12 cellular contexts compared by ENCODE assay signal in the genomic region with DNA sequence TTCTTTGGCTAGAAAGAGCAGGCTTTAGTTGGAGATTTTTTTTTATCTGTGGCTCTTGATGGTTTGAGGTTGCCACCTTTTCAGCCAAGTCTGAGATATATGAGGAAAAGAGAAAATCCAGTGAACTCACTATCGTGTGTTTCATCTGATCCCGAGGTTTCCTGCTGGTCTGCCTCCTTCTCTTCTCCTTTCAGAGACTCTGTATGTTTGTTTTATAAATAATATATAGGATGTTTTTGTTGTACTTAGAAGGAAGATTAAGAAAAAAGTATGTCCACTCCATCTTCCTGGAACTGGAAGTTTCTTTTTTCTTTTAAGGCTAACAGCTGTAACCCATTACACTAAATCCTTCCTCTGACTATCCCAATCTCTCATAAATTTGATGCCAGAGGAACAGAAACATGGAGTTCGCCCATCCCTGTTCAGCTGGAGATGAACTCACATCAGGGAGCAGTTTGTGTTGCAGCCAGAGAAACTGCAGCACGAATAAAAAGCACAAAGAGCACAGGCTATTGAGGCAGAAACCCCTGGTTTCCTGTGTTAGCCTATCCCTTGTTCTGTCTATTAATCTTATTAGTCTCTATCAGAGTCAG. TPM values are rescaled to one million over a fixed set of nuclear protein-coding genes. Genes with fewer than 3 reads are reported as not detected.
A peak's percentile ranks its signal among the peaks of the same experiment; 100 is the strongest.
DNase-seq lines count a peak whose midpoint lies in the region; ATAC-seq and TF ChIP-seq lines count a peak whose summit lies in the region.
"Had no signal": no experiment of that assay in that cellular context is flagged by ENCODE, and none has a peak within 500 bp of the region (broad histone marks: within the 10 kb centered on the region; RNA-seq: fewer than 3 reads in every experiment).

No MANE protein-coding gene starts in this region.

- no peaks in the 10 kb centered on the region for H3K27me3 Mint-ChIP-seq in activated naive CD8-positive, alpha-beta T cell treated with anti-CD3 and anti-CD28 coated beads, Interleukin-2, amount 50 U/mL, for 24 hours
- H3K27me3 Mint-ChIP-seq in stimulated activated memory B cell treated with anti-CD40 and anti-IgM and Interleukin-4, amounts not matched to agents 10 μg/mL and 1 μg/mL and 100 μg/mL, for 72 hours = no peaks in the 10 kb centered on the region
- no peaks in the 10 kb centered on the region for H3K27me3 Mint-ChIP-seq in activated CD4-positive, alpha-beta T cell treated with anti-CD3 and anti-CD28 coated beads, Interleukin-2, amount 10 ng/mL, durations not matched to agents 7 days and 5 days

- TF ChIP-seq CTCF in SK-N-SH (IDR thresholded peaks at IDR 0.05) (no peak), psoas muscle (IDR thresholded peaks at IDR 0.05) (no peak)

- peak overlapping the region; percentile 71 for H3K27ac Mint-ChIP-seq in activated naive CD8-positive, alpha-beta T cell treated with anti-CD3 and anti-CD28 coated beads, Interleukin-2, amount 50 U/mL, for 24 hours
- H3K27ac Mint-ChIP-seq in stimulated activated memory B cell treated with anti-CD40 and anti-IgM and Interleukin-4, amounts not matched to agents 10 μg/mL and 1 μg/mL and 100 μg/mL, for 72 hours = no peak overlapping the region
- no peak overlapping the region for H3K27ac Mint-ChIP-seq in activated CD4-positive, alpha-beta T cell treated with anti-CD3 and anti-CD28 coated beads, Interleukin-2, amount 10 ng/mL, durations not matched to agents 7 days and 5 days

- peaks cover 9% of the 10 kb centered on the region for H3K4me1 Mint-ChIP-seq in activated naive CD8-positive, alpha-beta T cell treated with anti-CD3 and anti-CD28 coated beads, Interleukin-2, amount 50 U/mL, for 24 hours
- H3K4me1 Mint-ChIP-seq in stimulated activated memory B cell treated with anti-CD40 and anti-IgM and Interleukin-4, amounts not matched to agents 10 μg/mL and 1 μg/mL and 100 μg/mL, for 72 hours = no peaks in the 10 kb centered on the region
- H3K4me1 Mint-ChIP-seq in activated CD4-positive, alpha-beta T cell treated with anti-CD3 and anti-CD28 coated beads, Interleukin-2, amount 10 ng/mL, durations not matched to agents 7 days and 5 days = peaks cover 12% of the 10 kb centered on the region

- TF ChIP-seq RAD21 in SK-N-SH (IDR thresholded peaks at IDR 0.05; ENCODE audit: low read length) = no peak

- no peak; the same call in 2 of the 3 replicates for ATAC-seq in SK-N-SH treated with all-trans-retinoic acid at 6 μM for 48 hours
- no peak for ATAC-seq in activated naive CD8-positive, alpha-beta T cell treated with anti-CD3 and anti-CD28 coated beads, Interleukin-2, amount 50 U/mL, for 24 hours
- peak; percentile 85 for ATAC-seq in left ventricle myocardium superior
- no peak for ATAC-seq in psoas muscle
- no peak for ATAC-seq in stimulated activated memory B cell treated with anti-CD40 and anti-IgM and Interleukin-4, amounts not matched to agents 10 μg/mL and 1 μg/mL and 100 μg/mL, for 72 hours

- H3K4me3 Mint-ChIP-seq in activated naive CD8-positive, alpha-beta T cell treated with anti-CD3 and anti-CD28 coated beads, Interleukin-2, amount 50 U/mL, for 24 hours = no peak overlapping the region
- H3K4me3 Mint-ChIP-seq in stimulated activated memory B cell treated with anti-CD40 and anti-IgM and Interleukin-4, amounts not matched to agents 10 μg/mL and 1 μg/mL and 100 μg/mL, for 72 hours = no peak overlapping the region
- no peak overlapping the region for H3K4me3 Mint-ChIP-seq in activated CD4-positive, alpha-beta T cell treated with anti-CD3 and anti-CD28 coated beads, Interleukin-2, amount 10 ng/mL, durations not matched to agents 7 days and 5 days

- H3K4me2 ChIP-seq in SK-N-SH = no peak overlapping the region

- peaks cover 3% of the 10 kb centered on the region for H3K79me2 ChIP-seq in SK-N-SH (ENCODE audit: insufficient read depth)

- H3F3A ChIP-seq in SK-N-SH (replicated peaks; ENCODE audit: insufficient read depth) = peaks cover 9% of the 10 kb centered on the region

- H3K27ac ChIP-seq in SK-N-SH (ENCODE audit: low read depth in 2 of 2, low read length in 1 of 2) (peak overlapping the region; percentile 13 to 54; a peak in 3 of 4 replicates), skin epidermis (peak overlapping the region in 15 of 21 experiments; percentile 7 to 82 (median 50)), psoas muscle (no peak overlapping the region)
- H3K27ac ChIP-seq: thoracic aorta had no signal

- no peak overlapping the region for H2AFZ ChIP-seq in SK-N-SH (ENCODE audit: low read depth)

- H3K4me1 ChIP-seq in SK-N-SH (ENCODE audit: control insufficient read depth in 1 of 2, insufficient read depth in 2 of 2, low read depth in 1 of 2, low read length in 1 of 2) (peaks cover 8 to 12% of the 10 kb centered on the region in 2 experiments; a peak in 3 of 4 replicates), psoas muscle (no peaks in the 10 kb centered on the region)

- H3K9me3 Mint-ChIP-seq in activated naive CD8-positive, alpha-beta T cell treated with anti-CD3 and anti-CD28 coated beads, Interleukin-2, amount 50 U/mL, for 24 hours = no peaks in the 10 kb centered on the region
- H3K9me3 Mint-ChIP-seq in stimulated activated memory B cell treated with anti-CD40 and anti-IgM and Interleukin-4, amounts not matched to agents 10 μg/mL and 1 μg/mL and 100 μg/mL, for 72 hours = peaks cover 5% of the 10 kb centered on the region
- peaks cover 3% of the 10 kb centered on the region for H3K9me3 Mint-ChIP-seq in activated CD4-positive, alpha-beta T cell treated with anti-CD3 and anti-CD28 coated beads, Interleukin-2, amount 10 ng/mL, durations not matched to agents 7 days and 5 days

- H3K9me2 ChIP-seq in SK-N-SH = no peaks in the 10 kb centered on the region

- intact Hi-C loops in left ventricle myocardium superior (cut with micrococcal nuclease) = no loop called here
- intact Hi-C loops in psoas muscle (cut with DNase I) = no loop called here

- H3K4me3 ChIP-seq in SK-N-SH (ENCODE audit: low read depth in 2 of 2, low read length in 1 of 2) (no peak overlapping the region), skin epidermis (no peak overlapping the region), psoas muscle (no peak overlapping the region)
- H3K4me3 ChIP-seq: lung, thoracic aorta had no signal

- no peaks in the 10 kb centered on the region for H3K27me3 ChIP-seq in SK-N-SH (ENCODE audit: insufficient read depth)
- H3K27me3 ChIP-seq in psoas muscle (ENCODE audit: insufficient read depth in 3 of 3, low read length in 2 of 3) = no peaks in the 10 kb centered on the region

- DNase-seq in SK-N-SH (no peak), left ventricle myocardium superior (no peak), psoas muscle (no peak)
- no peak for DNase-seq in activated naive CD8-positive, alpha-beta T cell treated with anti-CD3 and anti-CD28 coated beads, Interleukin-2, amount 50 U/mL, for 24 hours
- DNase-seq in activated CD4-positive, alpha-beta T cell treated with anti-CD3 and anti-CD28 coated beads, Interleukin-2, amount 10 ng/mL, durations not matched to agents 7 days and 5 days = no peak
- DNase-seq: cerebellar nuclear complex, NCI-H510A had no signal

- 84% methylated on average over 4 of the region's 4 CpGs for WGBS in SK-N-SH (ENCODE audit: low lambda C conversion rate)
- 56 to 63% (median 59%) methylated on average over 4 of the region's 4 CpGs for WGBS in psoas muscle, 3 donors

- TF ChIP-seq EP300 in SK-N-SH (IDR thresholded peaks at IDR 0.05; ENCODE audit: borderline replicate concordance in 1 of 2, low read depth in 1 of 2, low read length in 1 of 2) = no peak

- peaks cover 38% of the 10 kb centered on the region for H3K36me3 Mint-ChIP-seq in activated naive CD8-positive, alpha-beta T cell treated with anti-CD3 and anti-CD28 coated beads, Interleukin-2, amount 50 U/mL, for 24 hours (ENCODE audit: low read depth)
- H3K36me3 Mint-ChIP-seq in stimulated activated memory B cell treated with anti-CD40 and anti-IgM and Interleukin-4, amounts not matched to agents 10 μg/mL and 1 μg/mL and 100 μg/mL, for 72 hours = peaks cover 55% of the 10 kb centered on the region
- H3K36me3 Mint-ChIP-seq in activated CD4-positive, alpha-beta T cell treated with anti-CD3 and anti-CD28 coated beads, Interleukin-2, amount 10 ng/mL, durations not matched to agents 7 days and 5 days (ENCODE audit: low read depth) = peaks cover 57% of the 10 kb centered on the region

- CTCF ChIA-PET in SK-N-SH (lab: Yijun Ruan, JAX) = interaction anchor here (0.9 kb wide), 1 partner anchor 18 kb away, joined by 3 read pairs; no protein-coding TSS in a partner anchor
- CTCF ChIA-PET in activated CD4-positive, alpha-beta T cell treated with anti-CD3 and anti-CD28 coated beads, Interleukin-2, amount 10 ng/mL, durations not matched to agents 7 days and 5 days (lab: Charles Lee) = interaction anchor here (0.9 kb wide), 1 partner anchor 16 kb away, joined by 4 read pairs; no protein-coding TSS in a partner anchor

- H3K9me3 ChIP-seq in SK-N-SH = no peaks in the 10 kb centered on the region
- no peaks in the 10 kb centered on the region for H3K9me3 ChIP-seq in psoas muscle
- H3K9me3 ChIP-seq: thoracic aorta had no signal

- POLR2A ChIA-PET in SK-N-SH (lab: Yijun Ruan, JAX) = no interaction called here
- POLR2A ChIA-PET in activated CD4-positive, alpha-beta T cell treated with anti-CD3 and anti-CD28 coated beads, Interleukin-2, amount 10 ng/mL, durations not matched to agents 7 days and 5 days (lab: Charles Lee) = no interaction called here

- H4K20me1 ChIP-seq in SK-N-SH (ENCODE audit: insufficient read depth) = no peaks in the 10 kb centered on the region

- no peak overlapping the region for H3K9ac ChIP-seq in SK-N-SH

- peaks cover 6 to 56% of the 10 kb centered on the region in 2 experiments for H3K36me3 ChIP-seq in SK-N-SH (replicated peaks in 1 of 2; ENCODE audit: control insufficient read depth in 1 of 2, insufficient read depth in 2 of 2, low read length in 1 of 2)
- H3K36me3 ChIP-seq in psoas muscle (ENCODE audit: insufficient read depth in 1 of 2, low read depth in 1 of 2) = peaks cover 10 to 66% of the 10 kb centered on the region in 2 donors

TF ChIP-seq in SK-N-SH treated with all-trans-retinoic acid at 6 μM for 48 hours, 23 proteins besides CTCF, POLR2A, EP300 and RAD21:
- no peak for TF ChIP-seq ISL1 (CRISPR knock-in tag; IDR thresholded peaks at IDR 0.05)

RNA-seq across cellular contexts. Expression of gene RIPK1, which starts 20.7 kb away (rescaled TPM):
- polyA plus RNA-seq in SK-N-SH (2012; rRNA removed) (12.0 and 15.7 TPM in 2 replicates), psoas muscle (10 to 100 TPM in 1 of 3 donors, 1 to 10 TPM in 2; 5.6 to 10.6 (median 7.1) TPM)
- 13.2 and 14.1 TPM in 2 replicates for polyA plus RNA-seq in SK-N-SH (2012; cell fraction: cytosol; rRNA removed)
- polyA plus RNA-seq in SK-N-SH (2012; cell fraction: nucleus; rRNA removed) = 20.4 and 28.0 TPM in 2 replicates
- total RNA-seq in left ventricle myocardium superior (6.5 TPM), psoas muscle (10 to 100 TPM in 1 of 4 donors, 1 to 10 TPM in 3; 6.2 to 10.4 (median 7.2) TPM)
- 10 to 100 TPM; 35.8 to 38.9 TPM for total RNA-seq in activated CD4-positive, alpha-beta T cell treated with anti-CD3 and anti-CD28 coated beads, Interleukin-2, amount 10 ng/mL, durations not matched to agents 7 days and 5 days

RNA-seq across cellular contexts. Expression of gene BPHL, which starts 29.6 kb away (rescaled TPM):
- 21.7 and 25.6 TPM in 2 replicates for polyA plus RNA-seq in SK-N-SH (2012; rRNA removed)
- 19.1 and 21.3 TPM in 2 replicates for polyA plus RNA-seq in SK-N-SH (2012; cell fraction: cytosol; rRNA removed)
- polyA plus RNA-seq in SK-N-SH (2012; cell fraction: nucleus; rRNA removed) = 36.9 and 52.4 TPM in 2 replicates
- 17.3 TPM for total RNA-seq in left ventricle myocardium superior
- 10 to 100 TPM in 3 of 4 donors, 1 to 10 TPM in 1; 6.7 to 22.8 (median 13.5) TPM for total RNA-seq in psoas muscle
- 1 to 10 TPM; 6.8 to 9.0 (median 7.3) TPM for polyA plus RNA-seq in psoas muscle
- 1 to 10 TPM; 8.1 to 8.4 TPM for total RNA-seq in activated CD4-positive, alpha-beta T cell treated with anti-CD3 and anti-CD28 coated beads, Interleukin-2, amount 10 ng/mL, durations not matched to agents 7 days and 5 days
